In genomic region chr4:37981844-37982720, GRCh38 we compare ENCODE assay signal across 12 cellular contexts. TPM values are rescaled to one million over a fixed set of nuclear protein-coding genes. Genes with fewer than 3 reads are reported as not detected.
DNase-seq lines count a peak whose midpoint lies in the region; ATAC-seq and TF ChIP-seq lines count a peak whose summit lies in the region.
"Had no signal": no experiment of that assay in that cellular context is flagged by ENCODE, and none has a peak within 500 bp of the region (broad histone marks: within the 10 kb centered on the region; RNA-seq: fewer than 3 reads in every experiment).

No MANE protein-coding gene starts in this region.

- H4K20me1 ChIP-seq in OCI-LY7 (ENCODE audit: insufficient read depth, low read length) = peaks cover 12% of the 10 kb centered on the region
- H4K20me1 ChIP-seq in smooth muscle cell (ENCODE audit: low read depth) = peaks cover 38% of the 10 kb centered on the region

- H3K36me3 ChIP-seq in OCI-LY7 (ENCODE audit: insufficient read depth, low read length) = peaks cover 67% of the 10 kb centered on the region
- H3K36me3 ChIP-seq in right atrium auricular region = no peaks in the 10 kb centered on the region
- H3K36me3 ChIP-seq in smooth muscle cell (ENCODE audit: low read depth) = no peaks in the 10 kb centered on the region
- H3K36me3 ChIP-seq: cardiac muscle cell had no signal

- H2AFZ ChIP-seq in OCI-LY7 (ENCODE audit: low read length) (no peak overlapping the region), smooth muscle cell (ENCODE audit: low read depth) (no peak overlapping the region)

- BruUV-seq in OCI-LY7 (replicated peaks; lab: Mats Ljungman, UMichigan) = no TSS peak

- POLR2A ChIA-PET in OCI-LY7 (lab: Charles Lee) (interaction anchor here (0.6 to 7.1 kb wide), 10 partner anchors 9 to 330 kb away, joined by 3 to 105 read pairs (median 4); no protein-coding TSS in a partner anchor), GM10248 (lab: Yijun Ruan, JAX) (no interaction called here)

- 31% methylated on average over 7 of the region's 7 CpGs for WGBS in smooth muscle cell (ENCODE audit: low lambda C conversion rate)

- H3K4me3 ChIP-seq in OCI-LY7 (ENCODE audit: low read depth, low read length, poor library complexity, severe bottlenecking) (peak overlapping the region; percentile 96), right atrium auricular region (no peak overlapping the region), smooth muscle cell (no peak overlapping the region)
- H3K4me3 ChIP-seq: cardiac muscle cell had no signal

- no peaks in the 10 kb centered on the region for H3K9me2 ChIP-seq in OCI-LY7 (ENCODE audit: insufficient read depth, low read length)

- intact Hi-C loops in OCI-LY7 (cut with micrococcal nuclease; ENCODE audit: unreplicated experiment) = loop anchor here (5.0 to 10.0 kb wide), 3 partner anchors 35 to 1380 kb away; no protein-coding TSS in a partner anchor

- TF ChIP-seq CTCF in OCI-LY7 (conservative IDR thresholded peaks at IDR 0.05; ENCODE audit: low read length) = no peak
- no peak for TF ChIP-seq CTCF in right atrium auricular region (IDR thresholded peaks at IDR 0.05)
- no peak for TF ChIP-seq CTCF in smooth muscle cell (IDR thresholded peaks at IDR 0.05; ENCODE audit: borderline replicate concordance, insufficient read depth, poor library complexity, severe bottlenecking)
- no peak for TF ChIP-seq CTCF in GM10248 (IDR thresholded peaks at IDR 0.05; ENCODE audit: control extremely low read depth, extremely low read depth, low read depth, missing control alignments)

- H3K27ac ChIP-seq in OCI-LY7 (ENCODE audit: low read depth, low read length, poor library complexity, severe bottlenecking) (peak overlapping the region; percentile 99), right atrium auricular region (peak overlapping the region; percentile 60 to 62), smooth muscle cell (ENCODE audit: low read depth) (peak overlapping the region; percentile 53)
- H3K27ac ChIP-seq: cardiac muscle cell had no signal

- H3K27me3 ChIP-seq in right atrium auricular region (no peaks in the 10 kb centered on the region), smooth muscle cell (ENCODE audit: low read depth) (no peaks in the 10 kb centered on the region)
- H3K27me3 ChIP-seq: cardiac muscle cell had no signal

- no peak overlapping the region for H3K9ac ChIP-seq in smooth muscle cell (ENCODE audit: low read depth)

- DNase-seq in DMS53 treated with DMSO at 0.1 percent for 48 hours (lab: John Stamatoyannopoulos, UW; ENCODE audit: unreplicated experiment) (peak; percentile 31), OCI-LY7 (ENCODE audit: low spot score) (peak; percentile 57), right atrium auricular region (ENCODE audit: low spot score) (no peak), smooth muscle cell (lab: John Stamatoyannopoulos, UW; ENCODE audit: unreplicated experiment) (no peak), G401 (ENCODE audit: low spot score) (no peak), GM10248 (ENCODE audit: extremely low spot score) (no peak)
- DNase-seq: GDM1, head of caudate nucleus, T-cell had no signal

- H3K4me1 ChIP-seq in OCI-LY7 (ENCODE audit: insufficient read depth, low read length, poor library complexity, severe bottlenecking) (peaks cover 80% of the 10 kb centered on the region), right atrium auricular region (peaks cover 0 to 69% of the 10 kb centered on the region in 2 donors), smooth muscle cell (ENCODE audit: low read depth) (peaks cover 25% of the 10 kb centered on the region)

- ATAC-seq in GM21528 (IDR thresholded peaks at IDR 0.05; ENCODE audit: low FRiP score, unreplicated experiment) (no peak), GM21390 (IDR thresholded peaks at IDR 0.05; ENCODE audit: unreplicated experiment) (no peak)
- ATAC-seq: T-cell had no signal

- no peaks in the 10 kb centered on the region for H3F3A ChIP-seq in smooth muscle cell (ENCODE audit: low read depth)

- in situ Hi-C loops in G401 (cut with HindIII; ENCODE audit: low sequenced_read_pairs) = no loop called here

- H3K9me3 ChIP-seq in OCI-LY7 (ENCODE audit: low read length) (no peaks in the 10 kb centered on the region; the same call in 1 of the 2 replicates), right atrium auricular region (no peaks in the 10 kb centered on the region), smooth muscle cell (replicated peaks; ENCODE audit: low read depth) (no peaks in the 10 kb centered on the region)

- H3K4me2 ChIP-seq in OCI-LY7 (ENCODE audit: low read length) = peak overlapping the region; percentile 81
- peak overlapping the region; percentile 69 for H3K4me2 ChIP-seq in smooth muscle cell

- CTCF ChIA-PET in OCI-LY7 (lab: Charles Lee; ENCODE audit: unreplicated experiment) = interaction anchor here (0.9 kb wide), 1 partner anchor 54 kb away, joined by 3 read pairs; no protein-coding TSS in a partner anchor
- CTCF ChIA-PET in GM10248 (lab: Yijun Ruan, JAX) = interaction anchor here (1.2 kb wide), 1 partner anchor 54 kb away, joined by 3 read pairs; no protein-coding TSS in a partner anchor

- H3K79me2 ChIP-seq in OCI-LY7 (ENCODE audit: insufficient read depth, low read depth, low read length) (peaks cover 95% of the 10 kb centered on the region), smooth muscle cell (ENCODE audit: low read depth) (peaks cover 76% of the 10 kb centered on the region)

RNA-seq across cellular contexts. Expression of gene PTTG2, which starts 21.9 kb away (rescaled TPM):
- total RNA-seq in OCI-LY7 (2014; rRNA removed; shearing (Covaris generic)) = 1.0 and 1.6 TPM in 2 replicates
- total RNA-seq in OCI-LY7 (2022) (1.7 and 2.0 TPM in 2 replicates), right atrium auricular region (1 to 10 TPM in 1 of 2 donors, not detected in 1; 3.6 TPM), smooth muscle cell (not detected in 2 replicates)
- polyA plus RNA-seq in smooth muscle cell = not detected in 2 replicates
- total RNA-seq in G401 (2014; rRNA removed; shearing (Covaris generic)) = not detected in 2 replicates
- total RNA-seq: cardiac muscle cell had no signal
- polyA plus RNA-seq: cardiac muscle cell had no signal

Comparison
In these comparisons a context has a peak if more than half of its experiments do, and no peak if none do; other contexts are left out.
1. DNase-seq: peak in DMS53 treated with DMSO at 0.1 percent for 48 hours (single experiment) and OCI-LY7 (single experiment); none in right atrium auricular region (single experiment), smooth muscle cell (single experiment), G401 (single experiment) and GM10248 (single experiment).
2. Peak in every context shown above with its lines, with median percentiles within 50 percentile points of each other: H3K27ac ChIP-seq.